ENCODE assay signal across 8 cellular contexts in the genomic region with DNA sequence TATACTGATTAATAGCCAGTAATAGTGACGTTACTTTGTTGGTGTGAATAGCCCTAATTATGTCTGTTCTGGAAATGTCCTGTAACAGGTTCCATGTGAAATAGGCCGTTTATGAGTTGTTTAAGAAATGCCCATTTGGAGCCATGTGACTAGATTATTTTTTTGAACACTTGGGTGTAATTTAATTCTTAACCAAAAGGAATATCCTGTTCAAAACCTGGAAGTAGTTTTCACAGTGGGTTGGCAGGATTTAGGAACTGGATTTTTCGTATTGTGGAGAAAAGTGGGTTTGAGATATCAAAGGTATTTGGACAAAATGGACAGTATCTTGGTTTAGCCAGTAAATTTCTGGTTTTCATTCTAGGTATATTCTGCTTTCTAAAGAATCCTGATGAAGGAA. TPM values are rescaled to one million over a fixed set of nuclear protein-coding genes. Genes with fewer than 3 reads are reported as not detected.
DNase-seq lines count a peak whose midpoint lies in the region; ATAC-seq, FAIRE-seq and TF ChIP-seq lines count a peak whose summit lies in the region.

No MANE protein-coding gene starts in this region.

- FAIRE-seq in bronchial epithelial cell (lab: Jason Lieb, UNC) (no peak), D721Med (lab: Jason Lieb, UNC) (no peak)

- H3K4me1 ChIP-seq in ACC112 (ENCODE audit: control insufficient read depth, insufficient read depth, low read length, unreplicated experiment) (peaks cover 15% of the 10 kb centered on the region), HUES64 (ENCODE audit: insufficient read depth, low read length) (peaks cover 7% of the 10 kb centered on the region), muscle layer of duodenum (ENCODE audit: control insufficient read depth in 1 of 2, insufficient read depth in 2 of 2, low read length in 2 of 2) (peaks cover 0 to 22% of the 10 kb centered on the region in 2 donors)

- TF ChIP-seq CTCF in bronchial epithelial cell (IDR thresholded peaks at IDR 0.05; ENCODE audit: insufficient read depth, low read length, severe bottlenecking) (no peak), D721Med (IDR thresholded peaks at IDR 0.05; ENCODE audit: insufficient read depth, missing control alignments) (no peak)

- H3K27ac ChIP-seq in ACC112 (ENCODE audit: low read depth, low read length) (peak overlapping the region; percentile 82; the same call in 1 of the 2 replicates), HUES64 (ENCODE audit: low read depth, low read length) (no peak overlapping the region), muscle layer of duodenum (ENCODE audit: low read length) (peak overlapping the region; percentile 98)

- peaks cover 58% of the 10 kb centered on the region for H3K79me2 ChIP-seq in ACC112 (ENCODE audit: control insufficient read depth, insufficient read depth, low read length, unreplicated experiment)

- no peak for ATAC-seq in HG02763 (IDR thresholded peaks at IDR 0.05; ENCODE audit: unreplicated experiment)

- H3K36me3 ChIP-seq in ACC112 (ENCODE audit: insufficient read depth, low read length) (peaks cover 35% of the 10 kb centered on the region), HUES64 (ENCODE audit: insufficient read depth, low read length) (peaks cover 38% of the 10 kb centered on the region), bronchial epithelial cell (ENCODE audit: control insufficient read depth, insufficient read depth, low read length) (peaks cover 1% of the 10 kb centered on the region), muscle layer of duodenum (ENCODE audit: control insufficient read depth in 1 of 2, insufficient read depth in 2 of 2, low read length in 2 of 2) (peaks cover 10% of the 10 kb centered on the region in 2 donors)

- peak overlapping the region; percentile 85 for H3K4me3 ChIP-seq in ACC112 (ENCODE audit: low read depth, low read length)
- H3K4me3 ChIP-seq in HUES64 (ENCODE audit: low read length), result peak overlapping the region; percentile 94
- peak overlapping the region; percentile 93 for H3K4me3 ChIP-seq in bronchial epithelial cell (ENCODE audit: low read depth, low read length)
- peak overlapping the region; percentile 77 to 83 for H3K4me3 ChIP-seq in muscle layer of duodenum (ENCODE audit: low read depth in 1 of 2, low read length in 2 of 2)

- peak overlapping the region; percentile 87 for H3K9ac ChIP-seq in HUES64 (ENCODE audit: low read depth, low read length)

- 67% methylated on average over 3 of the region's 3 CpGs for whole genome bisulfite sequencing in HUES64

- H3K9me3 ChIP-seq in HUES64 (ENCODE audit: insufficient read depth, low read depth, low read length) (peaks cover 16% of the 10 kb centered on the region; the same call in 1 of the 2 replicates), muscle layer of duodenum (ENCODE audit: control insufficient read depth in 1 of 2, low read length in 2 of 2) (peaks cover 5% of the 10 kb centered on the region in 2 donors)

- H2AFZ ChIP-seq in ACC112 (ENCODE audit: low read length, unreplicated experiment), result no peak overlapping the region

- H3K27me3 ChIP-seq in ACC112 (ENCODE audit: insufficient read depth, low read length), result no peaks in the 10 kb centered on the region
- H3K27me3 ChIP-seq in HUES64 (ENCODE audit: insufficient read depth, low read length), result no peaks in the 10 kb centered on the region
- no peaks in the 10 kb centered on the region for H3K27me3 ChIP-seq in bronchial epithelial cell (ENCODE audit: control insufficient read depth, insufficient read depth, low read length)
- no peaks in the 10 kb centered on the region for H3K27me3 ChIP-seq in muscle layer of duodenum (ENCODE audit: low read depth, low read length)

- peak; percentile 4 for DNase-seq in bronchial epithelial cell (ENCODE audit: low read depth)
- no peak for DNase-seq in NCI-H446 (lab: John Stamatoyannopoulos, UW)
- no peak for DNase-seq in D721Med (ENCODE audit: insufficient read length, low spot score)
- DNase-seq in NCI-H1417 treated with DMSO at 0.1 percent for 48 hours (lab: John Stamatoyannopoulos, UW), result no peak

RNA-seq across cellular contexts. Expression of a gene that starts 1.3 kb away (rescaled TPM):
- polyA plus RNA-seq in HUES64 (2013, experiment 1 of 2), result 18.2 TPM
- 20.4 TPM for polyA plus RNA-seq in HUES64 (2013, experiment 2 of 2)
- total RNA-seq in bronchial epithelial cell, result 21.6 and 32.4 TPM in 2 replicates
